10 cellular contexts compared by ENCODE assay signal in genomic region chr13:21691500-21691899, GRCh38. TPM values are rescaled to one million over a fixed set of nuclear protein-coding genes. Genes with fewer than 3 reads are reported as not detected.
"Had no signal": no experiment of that assay in that cellular context is flagged by ENCODE, and none has a peak within 500 bp of the region (broad histone marks: within the 10 kb centered on the region; RNA-seq: fewer than 3 reads in every experiment).

No MANE protein-coding gene starts in this region.

- H3K27ac ChIP-seq: GM23248 had no signal

- H3K9me3 ChIP-seq: HAP-1 had no signal

- DNase-seq: GM23248, GOT3, H7, H9, HCEC 1CT, HFFc6 had no signal

- H3K9ac ChIP-seq: GM23248 had no signal

- H3K36me3 ChIP-seq: HAP-1 had no signal

- H3K4me3 ChIP-seq: GM23248, GM23338, HAP-1 had no signal

- H3K4me1 ChIP-seq: HAP-1 had no signal

- ATAC-seq: GM23338, HCT116 had no signal

- H3K4me2 ChIP-seq: GM23338 had no signal

RNA-seq across cellular contexts. Expression of gene FGF9, which starts 20.6 kb away (rescaled TPM):
- total RNA-seq: GM23338, H1, HFFc6 had no signal
